1 cellular context compared by ENCODE assay signal in genomic region chr15:80343610-80344009, GRCh38.
TF ChIP-seq lines count a peak whose summit lies in the region.

No MANE protein-coding gene starts in this region.

TF ChIP-seq in liver, 16 proteins besides CTCF, POLR2A, EP300 and RAD21 (continued from another document):
- TF ChIP-seq ZBTB33 (IDR thresholded peaks at IDR 0.05) (no peak), MAX (IDR thresholded peaks at IDR 0.05) (no peak), SP1 (IDR thresholded peaks at IDR 0.05) (peak; percentile 59), NR2F2 (IDR thresholded peaks at IDR 0.05) (peak; percentile 92), REST (IDR thresholded peaks at IDR 0.05) (no peak), RXRA (IDR thresholded peaks at IDR 0.05) (peak; percentile 52 to 57)
